8 cellular contexts compared by ENCODE assay signal in the genomic region with DNA sequence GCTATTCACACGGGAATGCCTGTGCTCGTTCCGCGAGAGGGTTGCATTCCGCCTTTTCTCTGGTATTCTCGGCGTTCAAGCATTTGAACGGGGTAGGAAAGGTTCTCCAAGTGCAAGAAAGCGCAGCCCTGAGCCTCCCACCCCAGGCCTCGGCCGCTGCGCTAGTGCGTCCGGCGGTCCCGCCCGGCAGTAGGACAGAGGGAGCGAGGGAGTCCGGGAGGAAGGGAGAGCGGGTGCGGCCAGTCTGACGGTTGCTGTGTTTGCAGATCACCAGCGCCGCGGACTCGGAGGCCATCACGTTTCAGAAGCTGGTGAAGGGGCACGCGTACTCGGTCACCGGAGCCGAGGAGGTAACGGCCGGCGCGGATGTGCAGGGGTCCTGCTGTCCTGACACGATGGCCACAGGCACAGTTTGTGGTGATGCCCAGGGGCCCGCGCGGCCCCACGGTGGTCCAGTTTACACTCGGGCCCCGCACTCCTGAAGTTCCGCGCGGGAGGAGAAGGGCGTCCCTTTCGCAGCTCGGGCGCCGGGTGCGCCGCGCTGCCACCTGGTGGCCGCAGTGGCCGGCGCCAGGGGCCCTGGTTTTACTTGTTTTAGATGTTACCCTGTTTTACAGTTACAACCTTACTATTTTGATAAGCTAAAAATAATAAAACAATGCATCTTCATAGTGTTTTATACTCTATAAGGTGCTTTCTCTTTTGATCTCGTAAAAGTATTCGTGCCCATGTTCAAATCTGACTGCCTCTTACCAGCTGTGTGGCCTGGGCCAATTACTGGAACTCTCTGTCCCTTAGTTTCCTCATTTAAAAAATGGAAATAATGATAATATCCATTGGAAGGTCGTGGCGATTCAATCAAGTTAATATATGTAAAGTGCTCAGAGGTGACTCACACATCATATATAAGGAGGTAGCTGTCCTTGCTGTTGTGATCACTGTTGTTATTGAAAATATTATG. TPM values are rescaled to one million over a fixed set of nuclear protein-coding genes. Genes with fewer than 3 reads are reported as not detected.
DNase-seq lines count a peak whose midpoint lies in the region; ATAC-seq, FAIRE-seq and TF ChIP-seq lines count a peak whose summit lies in the region.

No MANE protein-coding gene starts in this region.

- peak; percentile 94 for TF ChIP-seq CTCF in cardiac muscle cell (IDR thresholded peaks at IDR 0.05; ENCODE audit: low read depth, low read length)
- TF ChIP-seq CTCF in pancreas (IDR thresholded peaks at IDR 0.05), result peak; percentile 76 to 93 (median 82)

- intact Hi-C loops in pancreas (cut with DNase I), result loop anchor here in 1 of 3 donors (5.0 kb wide), 1 partner anchor 52 kb away; no protein-coding TSS in a partner anchor

- H3K27ac Mint-ChIP-seq in activated naive CD8-positive, alpha-beta T cell, result peak overlapping the region; percentile 34

- H3K27me3 Mint-ChIP-seq in activated naive CD8-positive, alpha-beta T cell, result no peaks in the 10 kb centered on the region

- H3K27me3 ChIP-seq in cardiac muscle cell, result peaks cover 15% of the 10 kb centered on the region
- no peaks in the 10 kb centered on the region for H3K27me3 ChIP-seq in pancreas
- no peaks in the 10 kb centered on the region for H3K27me3 ChIP-seq in thymus (ENCODE audit: control insufficient read depth, insufficient read depth)

- H3K9me3 Mint-ChIP-seq in activated naive CD8-positive, alpha-beta T cell (ENCODE audit: low read depth), result no peaks in the 10 kb centered on the region

- peaks cover 5% of the 10 kb centered on the region for H3K4me1 ChIP-seq in cardiac muscle cell (ENCODE audit: low read depth)
- H3K4me1 ChIP-seq in pancreas, result peaks cover 0 to 7% (median 0%) of the 10 kb centered on the region in 3 donors
- H3K4me1 ChIP-seq in thymus (ENCODE audit: control insufficient read depth, insufficient read depth, low read length), result no peaks in the 10 kb centered on the region

- H3K4me1 Mint-ChIP-seq in activated naive CD8-positive, alpha-beta T cell (ENCODE audit: low read depth), result peaks cover 9% of the 10 kb centered on the region

- peak; percentile 40 for DNase-seq in SKM-1 treated with dmso at 0.1 percent for 144 hours (lab: John Stamatoyannopoulos, UW; ENCODE audit: unreplicated experiment)
- peak; percentile 73 to 78 for DNase-seq in cardiac muscle cell (ENCODE audit: low read depth in 1 of 2, low spot score in 1 of 2)
- peak in 5 of 6 donors; percentile 29 to 87 (median 54) for DNase-seq in pancreas
- DNase-seq in NCI-H1105 (lab: John Stamatoyannopoulos, UW), result no peak

- no peak for FAIRE-seq in pancreas (lab: Jason Lieb, UNC)

- no peak for TF ChIP-seq POLR2A in GM18505 (IDR thresholded peaks at IDR 0.05; ENCODE audit: borderline replicate concordance, extremely low read depth, insufficient read depth, insufficient read length)

- WGBS in pancreas, 2 donors, result 30 to 34% methylated on average over 61 of the region's 61 CpGs
- 9% methylated on average over 61 of the region's 61 CpGs for WGBS in thymus

- peaks cover 15% of the 10 kb centered on the region for H3K36me3 Mint-ChIP-seq in activated naive CD8-positive, alpha-beta T cell

- H3K36me3 ChIP-seq in cardiac muscle cell (peaks cover 9% of the 10 kb centered on the region), pancreas (peaks cover 0 to 52% (median 20%) of the 10 kb centered on the region in 3 donors), thymus (ENCODE audit: control insufficient read depth, insufficient read depth) (no peaks in the 10 kb centered on the region)

- ATAC-seq in GM18505 (IDR thresholded peaks at IDR 0.05; ENCODE audit: unreplicated experiment) (peak; percentile 63), HG03045 (IDR thresholded peaks at IDR 0.05; ENCODE audit: unreplicated experiment) (peak; percentile 56), pancreas (peak; percentile 77 to 92 (median 90))

- no peaks in the 10 kb centered on the region for H3K9me3 ChIP-seq in cardiac muscle cell (ENCODE audit: low read depth)
- no peaks in the 10 kb centered on the region for H3K9me3 ChIP-seq in pancreas
- no peaks in the 10 kb centered on the region for H3K9me3 ChIP-seq in thymus (ENCODE audit: control insufficient read depth)

- H3K4me3 ChIP-seq in cardiac muscle cell (peak overlapping the region; percentile 37), pancreas (peak overlapping the region; percentile 2 to 33 (median 13)), thymus (ENCODE audit: low read length) (peak overlapping the region; percentile 44)

- H3K4me3 Mint-ChIP-seq in activated naive CD8-positive, alpha-beta T cell, result peak overlapping the region; percentile 74

- H3K27ac ChIP-seq in cardiac muscle cell (no peak overlapping the region), pancreas (peak overlapping the region in 2 of 4 donors; percentile 28 to 55), thymus (ENCODE audit: low read depth) (no peak overlapping the region)

RNA-seq across cellular contexts. Expression of gene CAPN2, which starts 36.7 kb away (rescaled TPM):
- total RNA-seq in cardiac muscle cell (70.6 and 110 TPM in 2 replicates), pancreas (10 to 100 TPM; 48.2 to 90.0 (median 54.6) TPM)
- polyA plus RNA-seq in cardiac muscle cell (65.5 and 98.5 TPM in 2 replicates), pancreas (10 to 100 TPM; 55.8 to 59.0 TPM), thymus (60.5 TPM)
